In the genomic region with DNA sequence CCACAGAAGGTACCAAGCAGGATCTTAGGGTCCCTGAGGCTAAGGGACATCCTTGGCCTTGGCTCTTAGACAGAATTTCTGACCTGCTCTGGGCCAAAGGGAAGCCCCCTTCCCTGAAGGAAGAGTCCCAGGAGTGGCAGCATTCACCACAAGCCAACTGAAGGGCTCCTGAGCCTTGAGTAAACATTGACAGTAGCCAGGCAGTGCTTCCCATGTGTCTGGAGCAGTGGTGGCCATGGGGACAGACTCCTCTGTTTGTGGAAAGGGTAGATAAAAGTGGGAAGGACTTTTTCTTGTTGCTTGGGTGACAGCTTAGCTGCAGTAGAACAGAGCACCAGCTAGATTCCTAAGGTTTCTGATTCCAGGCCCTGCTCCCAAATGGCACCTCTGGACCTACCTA, we compare ENCODE assay signal across 17 cellular contexts.
DNase-seq lines count a peak whose midpoint lies in the region; ATAC-seq and TF ChIP-seq lines count a peak whose summit lies in the region.
"Had no signal": no experiment of that assay in that cellular context is flagged by ENCODE, and none has a peak within 500 bp of the region (broad histone marks: within the 10 kb centered on the region; RNA-seq: fewer than 3 reads in every experiment).

No MANE protein-coding gene starts in this region.

- TF ChIP-seq CTCF in heart right ventricle (IDR thresholded peaks at IDR 0.05) (no peak), RWPE1 (conservative IDR thresholded peaks at IDR 0.05; ENCODE audit: low read depth) (no peak)

- POLR2A ChIA-PET in activated CD4-positive, alpha-beta memory T cell treated with anti-CD3 and anti-CD28 coated beads for 36 hours (lab: Charles Lee): no interaction called here
- POLR2A ChIA-PET in RWPE1 (lab: Yijun Ruan, JAX; ENCODE audit: low non-redundant PET): no interaction called here

- intact Hi-C loops in heart right ventricle (cut with DNase I): loop anchor here in 2 of 10 donors (5.0 to 10.0 kb wide), 2 partner anchors 65 to 167 kb away; no protein-coding TSS in a partner anchor
- intact Hi-C loops in activated CD4-positive, alpha-beta memory T cell treated with anti-CD3 and anti-CD28 coated beads for 36 hours (cut with micrococcal nuclease): no loop called here

- H3K4me1 Mint-ChIP-seq in activated CD4-positive, alpha-beta memory T cell treated with anti-CD3 and anti-CD28 coated beads for 36 hours (ENCODE audit: low read depth): no peaks in the 10 kb centered on the region
- H3K4me1 Mint-ChIP-seq: activated naive CD8-positive, alpha-beta T cell treated with anti-CD3 and anti-CD28 coated beads, Interleukin-2, amount 10 ng/mL, durations not matched to agents 7 days and 5 days had no signal

- peak overlapping the region; percentile 39 for H2AK5ac ChIP-seq in trophoblast cell (ENCODE audit: low read length)

- H3K4me3 Mint-ChIP-seq in activated CD4-positive, alpha-beta memory T cell treated with anti-CD3 and anti-CD28 coated beads for 36 hours: no peak overlapping the region
- H3K4me3 Mint-ChIP-seq: activated naive CD8-positive, alpha-beta T cell treated with anti-CD3 and anti-CD28 coated beads, Interleukin-2, amount 10 ng/mL, durations not matched to agents 7 days and 5 days had no signal

- H3K4me3 ChIP-seq in heart right ventricle (no peak overlapping the region), trophoblast cell (ENCODE audit: low read depth, low read length) (no peak overlapping the region)
- H3K4me3 ChIP-seq: HAP-1, transverse colon had no signal

- peak overlapping the region; percentile 58 for H2BK5ac ChIP-seq in trophoblast cell (ENCODE audit: low read depth, low read length, poor library complexity)

- H3K18ac ChIP-seq in trophoblast cell (ENCODE audit: low read length): peak overlapping the region; percentile 44

- H2AFZ ChIP-seq in trophoblast cell (ENCODE audit: insufficient read depth, low read length, poor library complexity): peak overlapping the region; percentile 4
- H2AFZ ChIP-seq: parathyroid adenoma had no signal

- H3K79me2 ChIP-seq in trophoblast cell (ENCODE audit: control insufficient read depth, insufficient read depth, low read length, poor library complexity): no peaks in the 10 kb centered on the region
- H3K79me2 ChIP-seq: parathyroid adenoma had no signal

- peak overlapping the region; percentile 77 for H2BK120ac ChIP-seq in trophoblast cell (ENCODE audit: insufficient read depth, low read length, poor library complexity)

- H3K36me3 ChIP-seq in heart right ventricle (no peaks in the 10 kb centered on the region), trophoblast cell (ENCODE audit: control insufficient read depth in 1 of 2, insufficient read depth in 2 of 2, low read length in 2 of 2) (no peaks in the 10 kb centered on the region)
- H3K36me3 ChIP-seq: HAP-1, transverse colon had no signal

- peak; percentile 6 for DNase-seq in COR-L47 (lab: John Stamatoyannopoulos, UW)
- peak; percentile 58 for DNase-seq in NCI-H2196 (lab: John Stamatoyannopoulos, UW; ENCODE audit: unreplicated experiment)
- no peak for DNase-seq in heart right ventricle
- DNase-seq in trophoblast cell: no peak
- no peak for DNase-seq in stimulated activated CD4-positive, alpha-beta T cell treated with anti-CD3 and anti-CD28 coated beads, Interleukin-1b, Interleukin-23, amount 100 ng/mL, for 48 hours
- no peak for DNase-seq in activated CD4-positive, alpha-beta memory T cell treated with anti-CD3 and anti-CD28 coated beads for 36 hours
- DNase-seq in RWPE1 (ENCODE audit: low spot score): no peak
- DNase-seq: activated naive CD8-positive, alpha-beta T cell treated with anti-CD3 and anti-CD28 coated beads, Interleukin-2, amount 10 ng/mL, durations not matched to agents 7 days and 5 days; activated T-cell treated with anti-CD3 and anti-CD28 coated beads for 4 hours; DMS79 treated with DMSO at 0.1 percent for 48 hours; KG1; NCI-H1436 treated with DMSO at 0.1 percent for 48 hours; stimulated activated CD4-positive, alpha-beta T cell treated with anti-CD3 and anti-CD28 coated beads, Interleukin-15, amount 100 ng/mL, for 24 hours had no signal

- H3K9me3 Mint-ChIP-seq in activated CD4-positive, alpha-beta memory T cell treated with anti-CD3 and anti-CD28 coated beads for 36 hours: peaks cover 10% of the 10 kb centered on the region

- H3K9ac ChIP-seq in trophoblast cell (ENCODE audit: low read length): no peak overlapping the region
- H3K9ac ChIP-seq: parathyroid adenoma had no signal

- peak overlapping the region; percentile 83 for H4K91ac ChIP-seq in trophoblast cell (ENCODE audit: low read depth, low read length)

- ATAC-seq in heart right ventricle: peak; percentile 4 to 69 (median 38)
- no peak for ATAC-seq in GM21390 (IDR thresholded peaks at IDR 0.05; ENCODE audit: unreplicated experiment)

- H3K23ac ChIP-seq in trophoblast cell (ENCODE audit: low read length): no peak overlapping the region

- no peaks in the 10 kb centered on the region for H3K27me3 ChIP-seq in heart right ventricle
- no peaks in the 10 kb centered on the region for H3K27me3 ChIP-seq in trophoblast cell (ENCODE audit: insufficient read depth, low read length)
- H3K27me3 ChIP-seq: transverse colon had no signal

- no peaks in the 10 kb centered on the region for H3K36me3 Mint-ChIP-seq in activated CD4-positive, alpha-beta memory T cell treated with anti-CD3 and anti-CD28 coated beads for 36 hours
- H3K36me3 Mint-ChIP-seq: activated naive CD8-positive, alpha-beta T cell treated with anti-CD3 and anti-CD28 coated beads, Interleukin-2, amount 10 ng/mL, durations not matched to agents 7 days and 5 days had no signal

- no peak overlapping the region for H4K12ac ChIP-seq in trophoblast cell (ENCODE audit: low read depth, low read length)

- H3K14ac ChIP-seq in trophoblast cell (ENCODE audit: low read length): peak overlapping the region; percentile 72

- H3K27me3 Mint-ChIP-seq in activated CD4-positive, alpha-beta memory T cell treated with anti-CD3 and anti-CD28 coated beads for 36 hours: no peaks in the 10 kb centered on the region

- H3K4me1 ChIP-seq in heart right ventricle: peaks cover 7 to 31% (median 25%) of the 10 kb centered on the region in 9 donors
- H3K4me1 ChIP-seq in trophoblast cell (ENCODE audit: control insufficient read depth in 1 of 2, insufficient read depth in 2 of 2, low read length in 2 of 2): peaks cover 16% of the 10 kb centered on the region in 2 experiments
- H3K4me1 ChIP-seq: parathyroid adenoma had no signal

- H3K27ac Mint-ChIP-seq in activated CD4-positive, alpha-beta memory T cell treated with anti-CD3 and anti-CD28 coated beads for 36 hours: no peak overlapping the region
- H3K27ac Mint-ChIP-seq: activated naive CD8-positive, alpha-beta T cell treated with anti-CD3 and anti-CD28 coated beads, Interleukin-2, amount 10 ng/mL, durations not matched to agents 7 days and 5 days had no signal

- H3K79me1 ChIP-seq in trophoblast cell (ENCODE audit: low read length): peaks cover 13% of the 10 kb centered on the region

- peak overlapping the region; percentile 35 for H3K4ac ChIP-seq in trophoblast cell (ENCODE audit: low read depth, low read length)

- H3K4me2 ChIP-seq in trophoblast cell (ENCODE audit: low read length): no peak overlapping the region

- peak overlapping the region; percentile 68 to 94 (median 86) for H3K27ac ChIP-seq in heart right ventricle
- H3K27ac ChIP-seq in trophoblast cell (ENCODE audit: low read depth, low read length): peak overlapping the region; percentile 81
- H3K27ac ChIP-seq in RWPE1: no peak overlapping the region
- H3K27ac ChIP-seq: parathyroid adenoma had no signal

- peak overlapping the region; percentile 73 for H2BK12ac ChIP-seq in trophoblast cell (ENCODE audit: low read length)

- peaks cover 0 to 31% (median 3%) of the 10 kb centered on the region in 11 donors for H3K9me3 ChIP-seq in heart right ventricle
- H3K9me3 ChIP-seq in trophoblast cell (ENCODE audit: insufficient read depth, low read depth, low read length): no peaks in the 10 kb centered on the region
- H3K9me3 ChIP-seq: HAP-1, transverse colon had no signal

- no peak overlapping the region for H4K8ac ChIP-seq in trophoblast cell (ENCODE audit: low read depth, low read length)

- CTCF ChIA-PET in activated CD4-positive, alpha-beta memory T cell treated with anti-CD3 and anti-CD28 coated beads for 36 hours (lab: Charles Lee): no interaction called here
- CTCF ChIA-PET in RWPE1 (lab: Yijun Ruan, JAX): no interaction called here

Comparison
In these comparisons a context has a peak if more than half of its experiments do, and no peak if none do; other contexts are left out.
1. DNase-seq: peak in COR-L47 (single experiment) and NCI-H2196 (single experiment); none in heart right ventricle (0 of 2), trophoblast cell (0 of 2), stimulated activated CD4-positive, alpha-beta T cell treated with anti-CD3 and anti-CD28 coated beads, Interleukin-1b, Interleukin-23, amount 100 ng/mL, for 48 hours (single experiment), activated CD4-positive, alpha-beta memory T cell treated with anti-CD3 and anti-CD28 coated beads for 36 hours (single experiment) and RWPE1 (single experiment).